1 cellular context compared by ENCODE assay signal in the genomic region with DNA sequence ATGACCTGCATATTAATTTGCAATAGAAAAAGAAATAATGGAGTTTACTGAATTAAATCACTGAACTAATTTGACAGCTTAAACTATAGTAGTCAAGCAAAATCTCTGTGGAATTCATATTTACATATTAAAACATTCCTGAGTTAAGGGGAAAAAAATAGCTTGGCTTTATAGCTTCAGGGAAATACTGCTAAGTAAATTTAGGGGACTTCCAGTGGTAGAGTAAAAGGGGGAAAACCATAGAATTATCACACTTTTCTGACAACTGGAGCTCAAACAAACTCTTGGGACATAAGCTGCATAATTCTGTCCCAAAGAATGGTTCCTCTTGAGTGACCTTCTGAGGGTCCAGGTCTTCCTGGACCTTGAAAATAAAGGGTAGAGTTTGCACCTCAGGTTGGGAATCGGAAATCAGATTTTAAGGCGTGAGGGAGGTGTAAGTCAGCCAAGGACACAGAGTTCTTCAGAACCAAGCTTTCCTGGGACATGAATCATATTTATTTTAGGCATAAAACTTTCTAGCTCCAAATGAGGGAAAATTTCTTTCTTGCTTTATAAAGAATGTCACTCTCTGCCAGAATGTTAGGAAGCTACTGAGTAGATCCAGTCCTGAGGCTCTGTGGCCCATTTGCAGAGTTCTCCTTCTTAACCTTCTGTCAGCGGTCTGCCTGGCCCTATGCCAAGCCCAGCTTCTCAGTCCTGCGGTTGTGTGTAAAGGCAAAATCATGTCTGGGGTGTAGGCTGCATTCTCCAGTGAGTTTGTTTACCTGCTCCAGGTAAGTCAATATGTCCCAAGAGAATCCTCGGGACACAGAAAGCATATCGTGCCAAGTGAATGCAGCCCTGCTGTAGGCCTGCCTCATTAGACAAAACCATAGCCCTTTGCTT.
TF ChIP-seq lines count a peak whose summit lies in the region.

No MANE protein-coding gene starts in this region.

TF ChIP-seq in H1, 55 proteins besides CTCF, POLR2A, EP300 and RAD21:
- TF ChIP-seq, protein P1, sequence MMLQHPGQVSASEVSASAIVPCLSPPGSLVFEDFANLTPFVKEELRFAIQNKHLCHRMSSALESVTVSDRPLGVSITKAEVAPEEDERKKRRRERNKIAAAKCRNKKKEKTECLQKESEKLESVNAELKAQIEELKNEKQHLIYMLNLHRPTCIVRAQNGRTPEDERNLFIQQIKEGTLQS (IDR thresholded peaks at IDR 0.05; ENCODE audit: insufficient read depth, low read depth, low read length) = no peak
- TF ChIP-seq POLR2AphosphoS5 (IDR thresholded peaks at IDR 0.05; ENCODE audit: low read depth, low read length) (no peak), EZH2 (IDR thresholded peaks at IDR 0.05; ENCODE audit: low read depth, low read length, severe bottlenecking) (no peak), NRF1 (IDR thresholded peaks at IDR 0.05; ENCODE audit: low read depth, low read length) (no peak)
